1 cellular context compared by ENCODE assay signal in the genomic region with DNA sequence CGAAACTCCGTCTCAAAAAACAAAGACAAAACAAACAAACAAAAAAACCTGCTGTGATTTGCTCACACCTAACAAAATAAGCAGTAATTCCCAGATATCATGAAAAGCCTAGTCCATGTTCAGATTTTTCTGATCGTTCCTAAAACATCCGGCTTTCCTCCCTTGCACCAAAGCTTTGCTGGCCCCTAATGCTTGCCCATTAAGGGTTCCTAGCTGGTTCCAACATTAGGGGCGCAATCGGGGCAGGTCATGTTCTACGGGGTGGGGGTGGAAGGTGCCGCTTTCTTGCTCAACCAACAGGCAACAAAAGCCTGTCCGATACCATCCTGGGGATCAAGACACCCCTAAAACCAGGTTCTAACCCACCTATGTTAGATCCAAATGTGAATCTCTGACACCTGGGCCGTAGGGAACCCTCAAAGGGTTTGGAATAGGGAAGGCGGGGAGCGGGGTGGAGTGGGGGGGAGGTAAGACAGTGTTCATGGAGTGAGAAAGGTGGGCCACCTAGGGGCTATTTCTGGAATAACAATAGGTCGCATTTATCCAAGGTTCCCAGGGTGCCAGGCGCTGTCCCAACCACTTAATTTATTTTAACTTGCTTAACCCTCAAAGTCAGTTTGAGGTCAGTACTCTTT.
A peak's percentile ranks its signal among the peaks of the same experiment; 100 is the strongest.
TF ChIP-seq lines count a peak whose summit lies in the region.

No MANE protein-coding gene starts in this region.

TF ChIP-seq in A549, 52 proteins besides CTCF, POLR2A, EP300 and RAD21 (continued from another document):
- TF ChIP-seq, protein P1, sequence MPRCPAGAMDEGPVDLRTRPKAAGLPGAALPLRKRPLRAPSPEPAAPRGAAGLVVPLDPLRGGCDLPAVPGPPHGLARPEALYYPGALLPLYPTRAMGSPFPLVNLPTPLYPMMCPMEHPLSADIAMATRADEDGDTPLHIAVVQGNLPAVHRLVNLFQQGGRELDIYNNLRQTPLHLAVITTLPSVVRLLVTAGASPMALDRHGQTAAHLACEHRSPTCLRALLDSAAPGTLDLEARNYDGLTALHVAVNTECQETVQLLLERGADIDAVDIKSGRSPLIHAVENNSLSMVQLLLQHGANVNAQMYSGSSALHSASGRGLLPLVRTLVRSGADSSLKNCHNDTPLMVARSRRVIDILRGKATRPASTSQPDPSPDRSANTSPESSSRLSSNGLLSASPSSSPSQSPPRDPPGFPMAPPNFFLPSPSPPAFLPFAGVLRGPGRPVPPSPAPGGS (IDR thresholded peaks at IDR 0.05) = no peak
- peak; percentile 32; the same call in 1 of the 2 replicates for TF ChIP-seq ESRRA (IDR thresholded peaks at IDR 0.05; ENCODE audit: borderline replicate concordance, low read length)
- no peak for TF ChIP-seq RNF2 (IDR thresholded peaks at IDR 0.05; ENCODE audit: borderline replicate concordance, low read depth)
- TF ChIP-seq, protein P2, sequence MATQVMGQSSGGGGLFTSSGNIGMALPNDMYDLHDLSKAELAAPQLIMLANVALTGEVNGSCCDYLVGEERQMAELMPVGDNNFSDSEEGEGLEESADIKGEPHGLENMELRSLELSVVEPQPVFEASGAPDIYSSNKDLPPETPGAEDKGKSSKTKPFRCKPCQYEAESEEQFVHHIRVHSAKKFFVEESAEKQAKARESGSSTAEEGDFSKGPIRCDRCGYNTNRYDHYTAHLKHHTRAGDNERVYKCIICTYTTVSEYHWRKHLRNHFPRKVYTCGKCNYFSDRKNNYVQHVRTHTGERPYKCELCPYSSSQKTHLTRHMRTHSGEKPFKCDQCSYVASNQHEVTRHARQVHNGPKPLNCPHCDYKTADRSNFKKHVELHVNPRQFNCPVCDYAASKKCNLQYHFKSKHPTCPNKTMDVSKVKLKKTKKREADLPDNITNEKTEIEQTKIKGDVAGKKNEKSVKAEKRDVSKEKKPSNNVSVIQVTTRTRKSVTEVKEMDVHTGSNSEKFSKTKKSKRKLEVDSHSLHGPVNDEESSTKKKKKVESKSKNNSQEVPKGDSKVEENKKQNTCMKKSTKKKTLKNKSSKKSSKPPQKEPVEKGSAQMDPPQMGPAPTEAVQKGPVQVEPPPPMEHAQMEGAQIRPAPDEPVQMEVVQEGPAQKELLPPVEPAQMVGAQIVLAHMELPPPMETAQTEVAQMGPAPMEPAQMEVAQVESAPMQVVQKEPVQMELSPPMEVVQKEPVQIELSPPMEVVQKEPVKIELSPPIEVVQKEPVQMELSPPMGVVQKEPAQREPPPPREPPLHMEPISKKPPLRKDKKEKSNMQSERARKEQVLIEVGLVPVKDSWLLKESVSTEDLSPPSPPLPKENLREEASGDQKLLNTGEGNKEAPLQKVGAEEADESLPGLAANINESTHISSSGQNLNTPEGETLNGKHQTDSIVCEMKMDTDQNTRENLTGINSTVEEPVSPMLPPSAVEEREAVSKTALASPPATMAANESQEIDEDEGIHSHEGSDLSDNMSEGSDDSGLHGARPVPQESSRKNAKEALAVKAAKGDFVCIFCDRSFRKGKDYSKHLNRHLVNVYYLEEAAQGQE (IDR thresholded peaks at IDR 0.05) = no peak
- TF ChIP-seq KDM1A (IDR thresholded peaks at IDR 0.05; ENCODE audit: low read depth) = no peak
